Comparison of ENCODE assay signal across 18 cellular contexts in the genomic region with DNA sequence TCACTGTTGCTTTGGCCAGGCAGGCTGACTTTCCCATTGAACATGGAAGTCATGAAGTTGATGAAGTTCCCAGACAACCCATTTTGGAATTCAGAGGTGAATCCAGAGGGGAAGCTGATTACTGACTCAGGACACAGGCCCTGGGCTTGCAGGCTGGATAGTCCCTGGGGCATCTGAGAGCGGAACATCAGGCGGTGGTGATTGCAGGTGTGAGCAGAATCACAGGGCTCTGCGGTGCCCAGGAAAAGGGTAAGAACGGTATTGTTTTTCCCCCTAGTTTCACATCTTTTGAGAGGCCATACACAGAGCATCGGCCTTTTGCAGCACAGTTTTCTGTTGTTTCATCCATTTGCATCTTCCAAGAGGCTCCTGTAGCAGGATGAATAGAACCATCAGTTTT.
DNase-seq lines count a peak whose midpoint lies in the region; ATAC-seq and TF ChIP-seq lines count a peak whose summit lies in the region.
"Had no signal": no experiment of that assay in that cellular context is flagged by ENCODE, and none has a peak within 500 bp of the region (broad histone marks: within the 10 kb centered on the region; RNA-seq: fewer than 3 reads in every experiment).

No MANE protein-coding gene starts in this region.

- peak overlapping the region; percentile 84 for H3K4me2 ChIP-seq in BLaER1

- H3K4me3 ChIP-seq in BLaER1 (no peak overlapping the region), HEK293 (ENCODE audit: low read depth, low read length) (no peak overlapping the region), RWPE2 (ENCODE audit: severe bottlenecking) (no peak overlapping the region), sigmoid colon (no peak overlapping the region)

- H3K27me3 ChIP-seq in BLaER1: no peaks in the 10 kb centered on the region
- H3K27me3 ChIP-seq in RWPE2 (ENCODE audit: insufficient read depth, poor library complexity, severe bottlenecking): no peaks in the 10 kb centered on the region
- no peaks in the 10 kb centered on the region for H3K27me3 ChIP-seq in sigmoid colon

- no peak for TF ChIP-seq POLR2A in sigmoid colon (IDR thresholded peaks at IDR 0.05)

- DNase-seq in RWPE2 (ENCODE audit: low spot score) (peak; percentile 38), sigmoid colon (peak; percentile 22), COLO668 (lab: John Stamatoyannopoulos, UW; ENCODE audit: unreplicated experiment) (no peak)
- DNase-seq: CD4-positive, alpha-beta T cell; DMS153; DMS79; GDM1; GOT3; H7; IMR-90; KBM-7 had no signal

- H3K9me3 ChIP-seq in BLaER1 (no peaks in the 10 kb centered on the region), HEK293 (ENCODE audit: control insufficient read depth, insufficient read depth, low read depth, low read length) (no peaks in the 10 kb centered on the region), RWPE2 (ENCODE audit: severe bottlenecking) (no peaks in the 10 kb centered on the region), sigmoid colon (no peaks in the 10 kb centered on the region)

- no peak overlapping the region for H3K9ac ChIP-seq in BLaER1

- 67 to 77% methylated on average over 5 of the region's 5 CpGs for WGBS in sigmoid colon, 2 donors

- TF ChIP-seq EP300 in sigmoid colon (IDR thresholded peaks at IDR 0.05): no peak

- no peaks in the 10 kb centered on the region for H4K20me1 ChIP-seq in BLaER1

- H3K36me3 ChIP-seq in BLaER1 (no peaks in the 10 kb centered on the region), HEK293 (ENCODE audit: control insufficient read depth in 2 of 2, insufficient read depth in 1 of 2, low read length in 2 of 2) (no peaks in the 10 kb centered on the region), RWPE2 (ENCODE audit: low read depth) (no peaks in the 10 kb centered on the region), sigmoid colon (no peaks in the 10 kb centered on the region)

- peaks cover 63% of the 10 kb centered on the region for H3K4me1 ChIP-seq in BLaER1
- H3K4me1 ChIP-seq in HEK293 (ENCODE audit: control insufficient read depth, insufficient read depth, low read length): peaks cover 6% of the 10 kb centered on the region
- peaks cover 11% of the 10 kb centered on the region for H3K4me1 ChIP-seq in RWPE2 (ENCODE audit: insufficient read depth, poor library complexity, severe bottlenecking)
- no peaks in the 10 kb centered on the region for H3K4me1 ChIP-seq in sigmoid colon

- POLR2A ChIA-PET in HEK293 (lab: Yijun Ruan, JAX): no interaction called here

- TF ChIP-seq CTCF in HEK293 (tag by site-specific recombination; IDR thresholded peaks at IDR 0.05) (no peak), RWPE2 (IDR thresholded peaks at IDR 0.05; ENCODE audit: poor library complexity, severe bottlenecking) (no peak), sigmoid colon (IDR thresholded peaks at IDR 0.05) (no peak)

- CTCF ChIA-PET in HEK293 (lab: Yijun Ruan, JAX): no interaction called here

- intact Hi-C loops in sigmoid colon (cut with DNase I): no loop called here

- 0 out of 2 replicates have a peak overlapping the region, but pooled peaks have one; percentile 18 for H3K27ac ChIP-seq in BLaER1
- H3K27ac ChIP-seq in HEK293 (ENCODE audit: extremely low read depth, low read depth, low read length): no peak overlapping the region
- H3K27ac ChIP-seq in RWPE2 (ENCODE audit: poor library complexity, severe bottlenecking): no peak overlapping the region
- no peak overlapping the region for H3K27ac ChIP-seq in sigmoid colon
- H3K27ac ChIP-seq: C4-2B had no signal

- ATAC-seq in RWPE2 (ENCODE audit: low read depth) (no peak), GM21737 (IDR thresholded peaks at IDR 0.05; ENCODE audit: unreplicated experiment) (no peak), GM21576 (IDR thresholded peaks at IDR 0.05; ENCODE audit: unreplicated experiment) (no peak)
- ATAC-seq in activated CD4-positive, CD25-positive, alpha-beta regulatory T cell treated with anti-CD3 and anti-CD28 coated beads, Interleukin-2, amount 50 U/mL, for 24 hours: no peak
- ATAC-seq: HCT116 had no signal

TF ChIP-seq in HEK293, 187 proteins besides CTCF, POLR2A, EP300 and RAD21:
- TF ChIP-seq KLF7 (tag by site-specific recombination; IDR thresholded peaks at IDR 0.05; ENCODE audit: borderline replicate concordance): no peak
- no peak for TF ChIP-seq MYNN (tag by site-specific recombination; IDR thresholded peaks at IDR 0.05; ENCODE audit: borderline replicate concordance)
- no peak for TF ChIP-seq ZNF768 (tag by site-specific recombination; IDR thresholded peaks at IDR 0.05)
- peak; percentile 38; the same call in 1 of the 2 replicates for TF ChIP-seq PRDM10 (tag by site-specific recombination; IDR thresholded peaks at IDR 0.05)
- TF ChIP-seq ZNF830 (tag by site-specific recombination; IDR thresholded peaks at IDR 0.05; ENCODE audit: low read depth): no peak
- no peak for TF ChIP-seq ZNF514 (tag by site-specific recombination; IDR thresholded peaks at IDR 0.05)
- TF ChIP-seq ZNF521 (tag by site-specific recombination; IDR thresholded peaks at IDR 0.05): no peak
- no peak for TF ChIP-seq ZBTB48 (tag by site-specific recombination; IDR thresholded peaks at IDR 0.05)
TF ChIP-seq in HEK293: peak in this region for 1.
